22 cellular contexts compared by ENCODE assay signal in genomic region chrX:67004451-67004850, GRCh38.
"Had no signal": no experiment of that assay in that cellular context is flagged by ENCODE, and none has a peak within 500 bp of the region (broad histone marks: within the 10 kb centered on the region; RNA-seq: fewer than 3 reads in every experiment).

No MANE protein-coding gene starts in this region.

- H3K9ac ChIP-seq: KMS-11 had no signal

- H3K4me2 ChIP-seq: KMS-11 had no signal

- H3K27ac ChIP-seq: KMS-11, SJSA1, SK-N-MC had no signal

- ATAC-seq: HepG2 had no signal

- H3K4me1 ChIP-seq: SJSA1 had no signal

- H3K36me3 ChIP-seq: SJSA1 had no signal

- H3K27me3 ChIP-seq: SJSA1 had no signal

- H3K9me3 ChIP-seq: SJSA1 had no signal

- H3K4me3 ChIP-seq: SJSA1, SK-N-MC had no signal

- DNase-seq: IMR-90, Kasumi-1, MM.1S, NCI-H1092 treated with DMSO at 0.1 percent for 48 hours, NCI-H1436, NCI-H187, NCI-H2029, NCI-H2081 treated with DMSO at 0.1 percent for 48 hours, NCI-H2171, NCI-H226, NCI-H446, NCI-H510A, NCI-H524 treated with DMSO at 0.1 percent for 48 hours, NCI-H69, NCI-H774, Right ventricle myocardium superior, RPMI8226, SIG-M5 had no signal
